In the genomic region with DNA sequence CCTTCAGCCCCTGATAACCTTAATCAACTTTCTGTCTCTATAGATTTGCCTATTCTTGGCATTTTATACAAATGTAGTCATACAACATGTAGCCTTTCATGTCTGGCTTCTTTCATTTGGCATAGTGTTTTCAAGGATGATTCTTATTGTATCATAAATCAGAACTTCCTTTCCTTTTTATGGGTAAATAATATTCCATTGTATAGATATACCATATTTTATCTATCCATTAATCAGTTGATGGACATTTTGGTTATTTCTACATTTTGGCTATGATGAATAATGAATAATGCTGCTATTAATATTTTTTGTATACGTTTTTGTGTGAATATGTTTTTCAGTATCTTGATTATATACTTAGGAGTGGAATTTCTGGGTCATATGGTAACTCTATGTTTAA, we compare ENCODE assay signal across 25 cellular contexts.
DNase-seq lines count a peak whose midpoint lies in the region; ATAC-seq, FAIRE-seq and TF ChIP-seq lines count a peak whose summit lies in the region.
"Had no signal": no experiment of that assay in that cellular context is flagged by ENCODE, and none has a peak within 500 bp of the region (broad histone marks: within the 10 kb centered on the region; RNA-seq: fewer than 3 reads in every experiment).

No MANE protein-coding gene starts in this region.

- POLR2A ChIA-PET in HepG2 (lab: Yijun Ruan, JAX) = no interaction called here
- POLR2A ChIA-PET in HEK293 (lab: Yijun Ruan, JAX) = no interaction called here

- TF ChIP-seq RAD21 in HepG2 (CRISPR knock-in tag; IDR thresholded peaks at IDR 0.05) = no peak

- H3K36me3 ChIP-seq in HepG2 (replicated peaks in 1 of 2; ENCODE audit: control insufficient read depth in 1 of 2, insufficient read depth in 2 of 2, low read length in 2 of 2) (no peaks in the 10 kb centered on the region), right lobe of liver (no peaks in the 10 kb centered on the region), HEK293 (ENCODE audit: control insufficient read depth in 2 of 2, insufficient read depth in 1 of 2, low read length in 2 of 2) (no peaks in the 10 kb centered on the region), small intestine (ENCODE audit: control insufficient read depth in 2 of 2, insufficient read depth in 2 of 2, low read length in 2 of 2) (no peaks in the 10 kb centered on the region)
- H3K36me3 ChIP-seq: BE2C, BLaER1 had no signal

- no peaks in the 10 kb centered on the region for H3K79me2 ChIP-seq in HepG2 (ENCODE audit: insufficient read depth, low read length)

- TF ChIP-seq POLR2A in HepG2 (IDR thresholded peaks at IDR 0.05; ENCODE audit: insufficient read depth in 1 of 2, low read depth in 2 of 2, low read length in 2 of 2) = no peak
- no peak for TF ChIP-seq POLR2A in right lobe of liver (IDR thresholded peaks at IDR 0.05)

- no peak for ATAC-seq in HepG2
- ATAC-seq in right lobe of liver = no peak

- no peaks in the 10 kb centered on the region for H3K27me3 ChIP-seq in HepG2 (ENCODE audit: control insufficient read depth in 1 of 2, insufficient read depth in 2 of 2, low read length in 2 of 2)
- H3K27me3 ChIP-seq in right lobe of liver = no peaks in the 10 kb centered on the region
- H3K27me3 ChIP-seq in small intestine (ENCODE audit: control insufficient read depth in 2 of 2, insufficient read depth in 2 of 2, low read length in 2 of 2) = no peaks in the 10 kb centered on the region
- H3K27me3 ChIP-seq: BE2C, BLaER1 had no signal

- peak overlapping the region in 2 of 3 experiments; percentile 16 to 83 for H3K27ac Mint-ChIP-seq in nephron
- no peak overlapping the region for H3K27ac Mint-ChIP-seq in nephron progenitor cell
- H3K27ac Mint-ChIP-seq: CD14-positive monocyte; CD4-positive, alpha-beta memory T cell; CD4-positive, CD25-positive, alpha-beta regulatory T cell; CD8-positive, alpha-beta memory T cell had no signal

- H3K4me3 ChIP-seq in HepG2 (replicated peaks in 1 of 3; ENCODE audit: insufficient read depth in 1 of 3, low read depth in 2 of 3, low read length in 3 of 3) (no peak overlapping the region), right lobe of liver (no peak overlapping the region), HEK293 (ENCODE audit: low read depth, low read length) (no peak overlapping the region), small intestine (ENCODE audit: low read depth in 1 of 2, low read length in 2 of 2) (no peak overlapping the region)
- H3K4me3 ChIP-seq: BLaER1 had no signal

- no peak overlapping the region for H2AFZ ChIP-seq in HepG2 (ENCODE audit: low read length)

- H4K20me1 ChIP-seq in HepG2 (ENCODE audit: insufficient read depth, low read length) = no peaks in the 10 kb centered on the region
- H4K20me1 ChIP-seq: BLaER1 had no signal

- no peak overlapping the region for H3K4me2 ChIP-seq in HepG2 (ENCODE audit: low read depth, low read length)
- H3K4me2 ChIP-seq: BLaER1 had no signal

- H3K4me1 ChIP-seq in HepG2 (ENCODE audit: insufficient read depth, low read length) (peaks cover 45% of the 10 kb centered on the region), right lobe of liver (no peaks in the 10 kb centered on the region), HEK293 (ENCODE audit: control insufficient read depth, insufficient read depth, low read length) (no peaks in the 10 kb centered on the region), small intestine (ENCODE audit: control insufficient read depth in 2 of 2, insufficient read depth in 1 of 2, low read depth in 1 of 2, low read length in 1 of 2) (no peaks in the 10 kb centered on the region)
- H3K4me1 ChIP-seq: BE2C, BLaER1 had no signal

- H3K9ac ChIP-seq in HepG2 (ENCODE audit: insufficient read depth, low read depth, low read length) = no peak overlapping the region
- H3K9ac ChIP-seq: BLaER1 had no signal

- H3K9me3 ChIP-seq in HepG2 (ENCODE audit: low read length) = 0 out of 2 replicates have a peak, but pooled peaks cover 5% of the 10 kb centered on the region
- H3K9me3 ChIP-seq in right lobe of liver = peaks cover 0 to 6% (median 0%) of the 10 kb centered on the region in 4 donors
- H3K9me3 ChIP-seq in HEK293 (ENCODE audit: control insufficient read depth, insufficient read depth, low read depth, low read length) = no peaks in the 10 kb centered on the region
- H3K9me3 ChIP-seq in small intestine (ENCODE audit: control insufficient read depth, low read depth) = no peaks in the 10 kb centered on the region
- H3K9me3 ChIP-seq: BE2C, BLaER1 had no signal

- 93% methylated on average over 1 of the region's 1 CpG for WGBS in HepG2 (ENCODE audit: low lambda C conversion rate)
- 65% methylated on average over 1 of the region's 1 CpG for WGBS in right lobe of liver (ENCODE audit: insufficient coverage, low coverage, low lambda C conversion rate, missing lambda C conversion rate)
- 61 to 89% (median 79%) methylated on average over 1 of the region's 1 CpG for WGBS in small intestine, 3 donors

- BruUV-seq in HepG2 (replicated peaks; lab: Mats Ljungman, UMichigan) = no TSS peak

- peaks cover 4% of the 10 kb centered on the region for H3K27me3 Mint-ChIP-seq in nephron (ENCODE audit: low read depth)
- H3K27me3 Mint-ChIP-seq in nephron progenitor cell (ENCODE audit: low read depth, poor library complexity) = no peaks in the 10 kb centered on the region
- H3K27me3 Mint-ChIP-seq: CD4-positive, CD25-positive, alpha-beta regulatory T cell had no signal

- DNase-seq in HepG2 (ENCODE audit: low spot score) (no peak), right lobe of liver (no peak), small intestine (no peak), nephron progenitor cell (no peak), GM13976 (ENCODE audit: low spot score) (no peak)
- DNase-seq in stimulated activated CD4-positive, alpha-beta T cell treated with anti-CD3 and anti-CD28 coated beads, Interleukin-2, amount 100 ng/mL, for 48 hours = no peak
- DNase-seq: 8988T; ACHN; BE2C; C1 segment of cervical spinal cord; Calu3; CD4-positive, alpha-beta memory T cell; CD4-positive, CD25-positive, alpha-beta regulatory T cell; CD8-positive, alpha-beta memory T cell; COR-L47; DMS79 treated with DMSO at 0.1 percent for 48 hours; GF-D8 had no signal

- H3K9me3 Mint-ChIP-seq in nephron (peaks cover 34% of the 10 kb centered on the region), nephron progenitor cell (peaks cover 76% of the 10 kb centered on the region)

- FAIRE-seq in HepG2 (lab: Jason Lieb, UNC) (no peak), small intestine (lab: Jason Lieb, UNC) (peak; percentile 5)
- FAIRE-seq: D721Med, G401.6, GM12891, GM18507 had no signal

- CTCF ChIA-PET in HepG2 (lab: Yijun Ruan, JAX; ENCODE audit: low intra/inter-chr PET ratio, low total read pairs) = no interaction called here
- CTCF ChIA-PET in HEK293 (lab: Yijun Ruan, JAX) = no interaction called here

- no peak for TF ChIP-seq CTCF in HepG2 (CRISPR knock-in tag; IDR thresholded peaks at IDR 0.05)
- TF ChIP-seq CTCF in right lobe of liver (IDR thresholded peaks at IDR 0.05) = no peak
- TF ChIP-seq CTCF in HEK293 (tag by site-specific recombination; IDR thresholded peaks at IDR 0.05) = no peak
- no peak for TF ChIP-seq CTCF in nephron (IDR thresholded peaks at IDR 0.05; ENCODE audit: unreplicated experiment in 3 of 3)
- TF ChIP-seq CTCF in nephron progenitor cell (IDR thresholded peaks at IDR 0.05) = no peak
- TF ChIP-seq CTCF in GM13976 (IDR thresholded peaks at IDR 0.05; ENCODE audit: borderline replicate concordance, control extremely low read depth, extremely low read depth, insufficient read depth, missing control alignments) = no peak

- H3K4me1 Mint-ChIP-seq in nephron (peaks cover 25% of the 10 kb centered on the region), nephron progenitor cell (peaks cover 43% of the 10 kb centered on the region)
- H3K4me1 Mint-ChIP-seq: CD14-positive monocyte; CD4-positive, alpha-beta memory T cell; CD4-positive, CD25-positive, alpha-beta regulatory T cell; CD8-positive, alpha-beta memory T cell had no signal

- intact Hi-C loops in HepG2 (cut with micrococcal nuclease; ENCODE audit: unreplicated experiment) (no loop called here), right lobe of liver (cut with DNase I) (no loop called here)

- H3K36me3 Mint-ChIP-seq in nephron (ENCODE audit: low read depth) (peaks cover 13% of the 10 kb centered on the region), nephron progenitor cell (ENCODE audit: low read depth) (peaks cover 46% of the 10 kb centered on the region)
- H3K36me3 Mint-ChIP-seq: CD4-positive, alpha-beta memory T cell; CD4-positive, CD25-positive, alpha-beta regulatory T cell; CD8-positive, alpha-beta memory T cell had no signal

- in situ Hi-C loops in HepG2 (cut with HindIII; ENCODE audit: extremely low pct_ligation_motif_present, low pct_unique_long_range_greater_than_20kb) (no loop called here), GM13976 (cut with MboI; ENCODE audit: low sequenced_read_pairs, unreplicated experiment) (no loop called here)

- H3K4me3 Mint-ChIP-seq in nephron (no peak overlapping the region), nephron progenitor cell (no peak overlapping the region)
- H3K4me3 Mint-ChIP-seq: CD14-positive monocyte; CD4-positive, alpha-beta memory T cell; CD4-positive, CD25-positive, alpha-beta regulatory T cell; CD8-positive, alpha-beta memory T cell had no signal

- TF ChIP-seq EP300 in HepG2 (IDR thresholded peaks at IDR 0.05; ENCODE audit: low read depth in 2 of 2, low read length in 2 of 2) (no peak), HepG2 (CRISPR knock-in tag; IDR thresholded peaks at IDR 0.05; ENCODE audit: borderline replicate concordance) (no peak)

- H3K27ac ChIP-seq in HepG2 (ENCODE audit: extremely low read length, insufficient read depth, low read length) (peak overlapping the region; percentile 97), right lobe of liver (no peak overlapping the region), HEK293 (ENCODE audit: extremely low read depth, low read depth, low read length) (no peak overlapping the region), small intestine (ENCODE audit: low read depth in 1 of 2, low read length in 1 of 2) (no peak overlapping the region)
- H3K27ac ChIP-seq: BLaER1 had no signal

TF ChIP-seq in HepG2, 621 proteins besides CTCF, POLR2A, EP300 and RAD21:
- TF ChIP-seq ZNF101 (CRISPR knock-in tag; IDR thresholded peaks at IDR 0.05; ENCODE audit: borderline replicate concordance, low read depth) = no peak

TF ChIP-seq in HEK293, 187 proteins besides CTCF, POLR2A, EP300 and RAD21:
- TF ChIP-seq ZNF146 (tag by site-specific recombination; IDR thresholded peaks at IDR 0.05) (0 out of 2 replicates have a peak, but pooled peaks have one; percentile 14), WT1 (tag by site-specific recombination; IDR thresholded peaks at IDR 0.05) (no peak), ZBTB20 (tag by site-specific recombination; IDR thresholded peaks at IDR 0.05) (no peak), ZNF423 (tag by site-specific recombination; IDR thresholded peaks at IDR 0.05) (no peak)
